26 cellular contexts compared by ENCODE assay signal in the genomic region with DNA sequence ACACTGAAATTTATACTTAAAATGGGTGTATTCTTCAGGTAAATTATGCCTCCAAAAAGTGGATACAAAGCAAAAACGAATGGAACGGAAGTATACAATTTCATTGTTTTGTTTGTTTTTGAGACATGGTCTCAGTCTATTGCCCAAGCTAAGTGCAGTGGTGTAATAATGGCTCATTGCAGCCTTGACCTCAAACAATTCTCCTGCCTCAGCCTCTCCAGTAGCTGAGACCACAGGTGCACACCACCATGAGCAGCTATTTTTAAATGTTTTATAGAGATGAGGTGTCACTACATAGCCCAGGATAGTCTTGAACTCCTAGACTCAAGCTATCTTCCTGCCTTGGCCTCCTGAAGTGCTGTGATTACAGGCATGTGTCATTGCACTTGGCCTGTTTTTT.
"Had no signal": no experiment of that assay in that cellular context is flagged by ENCODE, and none has a peak within 500 bp of the region (broad histone marks: within the 10 kb centered on the region; RNA-seq: fewer than 3 reads in every experiment).

No MANE protein-coding gene starts in this region.

- FAIRE-seq: small intestine, urothelium cell line had no signal

- H3K27me3 ChIP-seq: neural progenitor cell, ovary, right lobe of liver, sigmoid colon, stomach, thyroid gland, tibial nerve, upper lobe of left lung, vagina had no signal

- H3K4me1 ChIP-seq: neural progenitor cell, psoas muscle, right lobe of liver, sigmoid colon, thyroid gland, tibial nerve, upper lobe of left lung, vagina had no signal

- H3K9me3 ChIP-seq: ovary, psoas muscle, right lobe of liver, sigmoid colon, stomach, thoracic aorta, thyroid gland, tibial nerve, upper lobe of left lung, vagina had no signal

- ATAC-seq: natural killer cell; psoas muscle; right cardiac atrium; stimulated activated effector memory CD8-positive, alpha-beta T cell treated with anti-CD3 and anti-CD28 coated beads, Interleukin-12 subunit alpha, Interleukin-12 subunit beta, amount 100 ng/mL, for 72 hours; stimulated activated naive B cell treated with anti-CD40 and anti-IgM and Interleukin-4, amounts not matched to agents 10 μg/mL and 1 μg/mL and 100 μg/mL, for 72 hours had no signal

- DNase-seq: natural killer cell; occipital lobe; ovary; posterior cingulate gyrus; psoas muscle; right cardiac atrium; right lobe of liver; sigmoid colon; small intestine; stimulated activated CD4-positive, alpha-beta T cell treated with anti-CD3 and anti-CD28 coated beads, Interleukin-15, amount 100 ng/mL, for 24 hours; stimulated activated CD4-positive, alpha-beta T cell treated with anti-CD3 and anti-CD28 coated beads, Interleukin-2, amount 100 ng/mL, for 24 hours; stimulated activated CD4-positive, alpha-beta T cell treated with anti-CD3 and anti-CD28 coated beads, Interleukin-2, amount 100 ng/mL, for 48 hours; stimulated activated CD4-positive, alpha-beta T cell treated with anti-CD3 and anti-CD28 coated beads, Interleukin-4, amount 100 ng/mL, for 24 hours; stimulated activated naive B cell treated with anti-CD40 and anti-IgM and Interleukin-4, amounts not matched to agents 10 μg/mL and 1 μg/mL and 100 μg/mL, for 72 hours; stimulated activated naive CD4-positive, alpha-beta T cell treated with Interleukin-2 at 50 U/mL for 16 hours; stomach; thyroid gland; trophoblast cell; upper lobe of left lung had no signal

- H3K4me3 ChIP-seq: neural progenitor cell, ovary, psoas muscle, right lobe of liver, sigmoid colon, stomach, thoracic aorta, thyroid gland, tibial nerve, upper lobe of left lung, vagina had no signal

- H2AFZ ChIP-seq: neural progenitor cell, parathyroid adenoma had no signal

- H3K9ac ChIP-seq: neural progenitor cell, parathyroid adenoma had no signal

- H3K79me2 ChIP-seq: parathyroid adenoma had no signal

- H3K27ac ChIP-seq: neural progenitor cell, ovary, parathyroid adenoma, psoas muscle, right lobe of liver, sigmoid colon, stomach, thoracic aorta, thyroid gland, tibial nerve, upper lobe of left lung, vagina had no signal

- H3K4me2 ChIP-seq: neural progenitor cell had no signal

- H3K36me3 ChIP-seq: neural progenitor cell, ovary, thoracic aorta, thyroid gland, upper lobe of left lung, vagina had no signal
